Comparison of ENCODE assay signal across 1 cellular context in genomic region chr7:19776981-19777380, GRCh38.
TF ChIP-seq lines count a peak whose summit lies in the region.

No MANE protein-coding gene starts in this region.

TF ChIP-seq in WTC11, 78 proteins besides CTCF, POLR2A, EP300 and RAD21 (continued from another document):
- TF ChIP-seq ZNF317 (CRISPR knock-in tag; IDR thresholded peaks at IDR 0.05; ENCODE audit: borderline replicate concordance, low read depth) (no peak), ZNF121 (CRISPR knock-in tag; IDR thresholded peaks at IDR 0.05) (no peak), ZNF425 (CRISPR knock-in tag; conservative IDR thresholded peaks at IDR 0.05) (no peak)
